In the genomic region with DNA sequence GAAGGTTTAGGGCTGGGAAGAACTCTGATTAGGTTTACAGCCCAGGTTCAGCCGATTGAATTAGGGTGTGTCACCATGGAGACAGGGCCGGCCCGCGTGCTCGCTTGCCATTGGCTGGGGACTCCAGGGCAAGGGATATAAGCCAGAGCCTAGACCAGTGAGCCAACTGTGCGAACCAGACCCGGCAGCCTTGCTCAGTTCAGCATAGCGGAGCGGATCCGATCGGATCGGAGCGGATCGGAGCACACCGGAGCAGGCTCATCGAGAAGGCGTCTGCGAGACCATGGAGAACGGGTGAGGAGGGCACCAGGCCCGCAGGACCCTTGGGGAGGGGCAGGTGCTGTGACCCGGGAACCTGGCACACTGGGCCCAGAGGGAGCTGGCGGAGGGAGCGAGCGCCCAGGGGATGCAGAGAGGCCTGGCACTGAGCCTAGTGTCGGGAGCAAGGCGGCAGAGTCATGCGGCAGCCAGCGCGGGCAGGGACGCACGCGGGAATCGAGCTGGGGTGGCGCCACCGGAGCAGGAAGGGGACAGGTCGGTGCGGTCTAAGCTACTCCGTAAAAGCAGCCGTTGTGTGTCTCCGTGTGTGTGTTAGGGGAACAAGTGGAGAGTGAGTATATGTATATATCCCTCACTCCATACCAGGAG, we compare ENCODE assay signal across 8 cellular contexts. TPM values are rescaled to one million over a fixed set of nuclear protein-coding genes. Genes with fewer than 3 reads are reported as not detected.
DNase-seq lines count a peak whose midpoint lies in the region; ATAC-seq and TF ChIP-seq lines count a peak whose summit lies in the region.

A gene (plus strand): TSS at position 165 of the 648 bp plus-strand sequence. CDS start 119 bp downstream, at position 284.

- CTCF ChIA-PET in CD4-positive, alpha-beta T cell (lab: Charles Lee): interaction anchor here (1.0 to 1.6 kb wide), 4 partner anchors 13 to 56 kb away, joined by 3 to 7 read pairs (median 6); a partner anchor contains a TSS

- peak within 1 kb of the TSS; percentile 98 for H3K4me3 Mint-ChIP-seq in CD4-positive, alpha-beta T cell

- peaks cover 50% of the 10 kb centered on the region for H3K4me1 Mint-ChIP-seq in CD4-positive, alpha-beta T cell (ENCODE audit: low read depth)

- no peaks in the 10 kb centered on the region for H3K9me3 ChIP-seq in CD4-positive, alpha-beta T cell (ENCODE audit: control insufficient read depth, low read length)
- no peaks in the 10 kb centered on the region for H3K9me3 ChIP-seq in right lobe of liver

- no peaks in the 10 kb centered on the region for H3K27me3 Mint-ChIP-seq in CD4-positive, alpha-beta T cell

- peaks cover 0 to 9% (median 2%) of the 10 kb centered on the region in 4 donors for H3K36me3 ChIP-seq in right lobe of liver

- peaks cover 0 to 37% (median 8%) of the 10 kb centered on the region in 4 donors for H3K4me1 ChIP-seq in right lobe of liver

- no peaks in the 10 kb centered on the region for H3K9me3 Mint-ChIP-seq in CD4-positive, alpha-beta T cell

- POLR2A ChIA-PET in CD4-positive, alpha-beta T cell (lab: Charles Lee): interaction anchor here (0.8 to 4.8 kb wide), 17 partner anchors 8 to 213 kb away, joined by 3 to 43 read pairs (median 6); a partner anchor contains a TSS

- peak; percentile 77 to 86 (median 83) for DNase-seq in CD4-positive, alpha-beta T cell
- DNase-seq in NCI-H82 (lab: John Stamatoyannopoulos, UW) (peak; percentile 96), dermis microvascular lymphatic vessel endothelial cell (ENCODE audit: low read depth in 2 of 2) (peak; percentile 89 to 93), right lobe of liver (peak; percentile 94 to 96 (median 94))
- peak; percentile 90 to 92 for DNase-seq in activated CD4-positive, alpha-beta T cell treated with anti-CD3 and anti-CD28 coated beads, Interleukin-2, amount 50 U/mL, for 48 hours
- DNase-seq in stimulated activated CD4-positive, alpha-beta T cell treated with anti-CD3 and anti-CD28 coated beads, Interleukin-4, amount 100 ng/mL, for 4 hours: peak; percentile 80 to 87

- WGBS in right lobe of liver (ENCODE audit: insufficient coverage, low coverage, low lambda C conversion rate, missing lambda C conversion rate): 0% methylated on average over 22 of the region's 40 CpGs

- TF ChIP-seq CTCF in CD4-positive, alpha-beta T cell (IDR thresholded peaks at IDR 0.05): no peak
- no peak for TF ChIP-seq CTCF in right lobe of liver (IDR thresholded peaks at IDR 0.05)

- TF ChIP-seq POLR2A in right lobe of liver (IDR thresholded peaks at IDR 0.05): peak; percentile 99

- intact Hi-C loops in CD4-positive, alpha-beta T cell (cut with DNase I, micrococcal nuclease): loop anchor here (1.0 to 10.0 kb wide), 7 partner anchors 8 to 615 kb away; a partner anchor contains a TSS
- intact Hi-C loops in right lobe of liver (cut with DNase I): no loop called here

- peak; percentile 88 for ATAC-seq in CD4-positive, alpha-beta T cell (ENCODE audit: poor library complexity)
- ATAC-seq in GM19452 (IDR thresholded peaks at IDR 0.05; ENCODE audit: unreplicated experiment) (peak; percentile 89), HG03575 (IDR thresholded peaks at IDR 0.05; ENCODE audit: extremely low read depth, insufficient number of reproducible peaks, low FRiP score, unreplicated experiment) (peak; percentile 44), right lobe of liver (peak; percentile 90 to 95 (median 92))

- H3K4me3 ChIP-seq in right lobe of liver: peak within 1 kb of the TSS; percentile 76 to 93 (median 90)

- H3K36me3 Mint-ChIP-seq in CD4-positive, alpha-beta T cell (ENCODE audit: low read depth): peaks cover 43% of the 10 kb centered on the region

- no peaks in the 10 kb centered on the region for H3K27me3 ChIP-seq in CD4-positive, alpha-beta T cell (ENCODE audit: control insufficient read depth, insufficient read depth, low read length)
- H3K27me3 ChIP-seq in right lobe of liver: no peaks in the 10 kb centered on the region

- peak within 1 kb of the TSS; percentile 81 for H3K27ac ChIP-seq in CD4-positive, alpha-beta T cell (ENCODE audit: low read depth, low read length)
- peak within 1 kb of the TSS; percentile 78 to 90 (median 82) for H3K27ac ChIP-seq in right lobe of liver

- peak within 1 kb of the TSS; percentile 92 for H3K27ac Mint-ChIP-seq in CD4-positive, alpha-beta T cell

RNA-seq across cellular contexts. Expression of the gene that starts here (rescaled TPM):
- total RNA-seq in CD4-positive, alpha-beta T cell: 10 to 100 TPM; 73.6 to 77.2 TPM
- 222 and 264 TPM in 2 replicates for total RNA-seq in dermis microvascular lymphatic vessel endothelial cell
- 10 to 100 TPM; 22.1 to 48.9 (median 30.9) TPM for total RNA-seq in right lobe of liver

Comparison
In these comparisons a context has a peak if more than half of its experiments do, and no peak if none do; other contexts are left out.
1. Peak in every context shown above with its lines: DNase-seq, ATAC-seq, H3K4me3 ChIP-seq and H3K27ac ChIP-seq.
2. intact Hi-C loops: an anchor here in CD4-positive, alpha-beta T cell (1.0 to 10.0 kb wide); none called in right lobe of liver.